24 cellular contexts compared by ENCODE assay signal in genomic region chr4:78207951-78208350, GRCh38.
"Had no signal": no experiment of that assay in that cellular context is flagged by ENCODE, and none has a peak within 500 bp of the region (broad histone marks: within the 10 kb centered on the region; RNA-seq: fewer than 3 reads in every experiment).

No MANE protein-coding gene starts in this region.

- H3K36me3 ChIP-seq: gastrocnemius medialis, left ventricle myocardium inferior, ovary, upper lobe of left lung had no signal

- H3K9me3 Mint-ChIP-seq: activated naive CD4-positive, alpha-beta T cell treated with anti-CD3 and anti-CD28 coated beads, Interleukin-2, amount 50 U/mL, for 72 hours; activated T-cell treated with anti-CD3 and anti-CD28 coated beads, Interleukin-2, amount 50 U/mL, for 72 hours; central memory CD8-positive, alpha-beta T cell; stimulated activated memory B cell treated with anti-CD40 and anti-IgM and Interleukin-4, amounts not matched to agents 10 μg/mL and 1 μg/mL and 100 μg/mL, for 72 hours; stimulated activated naive CD8-positive, alpha-beta T cell treated with anti-CD3 and anti-CD28 coated beads, Interleukin-15, amount 100 ng/mL, for 72 hours; T-helper 2 cell treated with Interferon-gamma antibody and Interleukin-4, amounts not matched to agents 5 μg/mL and 100 μg/mL, for 36 hours had no signal

- ATAC-seq: activated naive CD4-positive, alpha-beta T cell treated with anti-CD3 and anti-CD28 coated beads, Interleukin-2, amount 50 U/mL, for 72 hours; activated T-cell treated with anti-CD3 and anti-CD28 coated beads, Interleukin-2, amount 50 U/mL, for 72 hours; gastrocnemius medialis; psoas muscle; stimulated activated memory B cell treated with anti-CD40 and anti-IgM and Interleukin-4, amounts not matched to agents 10 μg/mL and 1 μg/mL and 100 μg/mL, for 72 hours; stimulated activated naive CD8-positive, alpha-beta T cell treated with anti-CD3 and anti-CD28 coated beads, Interleukin-15, amount 100 ng/mL, for 72 hours had no signal

- H3K9me3 ChIP-seq: gastrocnemius medialis, left ventricle myocardium inferior, ovary, psoas muscle, upper lobe of left lung had no signal

- H3K36me3 Mint-ChIP-seq: activated naive CD4-positive, alpha-beta T cell treated with anti-CD3 and anti-CD28 coated beads, Interleukin-2, amount 50 U/mL, for 72 hours; stimulated activated memory B cell treated with anti-CD40 and anti-IgM and Interleukin-4, amounts not matched to agents 10 μg/mL and 1 μg/mL and 100 μg/mL, for 72 hours had no signal

- H3K4me1 ChIP-seq: gastrocnemius medialis, left ventricle myocardium inferior, psoas muscle, upper lobe of left lung had no signal

- H3K4me3 Mint-ChIP-seq: activated T-cell treated with anti-CD3 and anti-CD28 coated beads, Interleukin-2, amount 50 U/mL, for 72 hours; central memory CD8-positive, alpha-beta T cell; stimulated activated memory B cell treated with anti-CD40 and anti-IgM and Interleukin-4, amounts not matched to agents 10 μg/mL and 1 μg/mL and 100 μg/mL, for 72 hours; stimulated activated naive CD8-positive, alpha-beta T cell treated with anti-CD3 and anti-CD28 coated beads, Interleukin-15, amount 100 ng/mL, for 72 hours; T-helper 2 cell treated with Interferon-gamma antibody and Interleukin-4, amounts not matched to agents 5 μg/mL and 100 μg/mL, for 36 hours had no signal

- H3K27ac ChIP-seq: gastrocnemius medialis, left ventricle myocardium inferior, ovary, psoas muscle, upper lobe of left lung had no signal

- H3K27me3 ChIP-seq: gastrocnemius medialis, ovary, upper lobe of left lung had no signal

- H3K4me2 ChIP-seq: smooth muscle cell had no signal

- H3K4me3 ChIP-seq: gastrocnemius medialis, left ventricle myocardium inferior, lung, ovary, psoas muscle, smooth muscle cell, upper lobe of left lung had no signal

- H3K27me3 Mint-ChIP-seq: stimulated activated memory B cell treated with anti-CD40 and anti-IgM and Interleukin-4, amounts not matched to agents 10 μg/mL and 1 μg/mL and 100 μg/mL, for 72 hours had no signal

- H3K27ac Mint-ChIP-seq: activated naive CD4-positive, alpha-beta T cell treated with anti-CD3 and anti-CD28 coated beads, Interleukin-2, amount 50 U/mL, for 72 hours; activated T-cell treated with anti-CD3 and anti-CD28 coated beads, Interleukin-2, amount 50 U/mL, for 72 hours; stimulated activated memory B cell treated with anti-CD40 and anti-IgM and Interleukin-4, amounts not matched to agents 10 μg/mL and 1 μg/mL and 100 μg/mL, for 72 hours; stimulated activated naive CD8-positive, alpha-beta T cell treated with anti-CD3 and anti-CD28 coated beads, Interleukin-15, amount 100 ng/mL, for 72 hours; T-helper 2 cell treated with Interferon-gamma antibody and Interleukin-4, amounts not matched to agents 5 μg/mL and 100 μg/mL, for 36 hours had no signal

- DNase-seq: activated CD4-positive, alpha-beta T cell treated with anti-CD3 and anti-CD28 coated beads for 4 hours; activated CD4-positive, alpha-beta T cell treated with anti-CD3 and anti-CD28 coated beads, Interleukin-2, amount 50 U/mL, for 4 hours; activated naive CD4-positive, alpha-beta T cell; activated T-cell treated with anti-CD3 and anti-CD28 coated beads for 4 hours; activated T-cell treated with anti-CD3 and anti-CD28 coated beads, Interleukin-2, amount 50 U/mL, for 72 hours; effector memory CD4-positive, alpha-beta T cell; erythroblast; gastrocnemius medialis; glutamatergic neuron; left ventricle myocardium inferior; ovary; psoas muscle; stimulated activated CD4-positive, alpha-beta T cell treated with anti-CD3 and anti-CD28 coated beads, Interleukin-1b, Interleukin-23, amount 100 ng/mL, for 48 hours; stimulated activated CD4-positive, alpha-beta T cell treated with anti-CD3 and anti-CD28 coated beads, Interleukin-4, amount 100 ng/mL, for 4 hours; stimulated activated CD8-positive, alpha-beta memory T cell treated with anti-CD3 and anti-CD28 coated beads, Interleukin-4, amount 100 ng/mL, for 48 hours; stimulated activated naive CD8-positive, alpha-beta T cell treated with anti-CD3 and anti-CD28 coated beads, Interleukin-15, amount 100 ng/mL, for 72 hours; substantia nigra; upper lobe of left lung had no signal

- H3K4me1 Mint-ChIP-seq: central memory CD8-positive, alpha-beta T cell; stimulated activated memory B cell treated with anti-CD40 and anti-IgM and Interleukin-4, amounts not matched to agents 10 μg/mL and 1 μg/mL and 100 μg/mL, for 72 hours; stimulated activated naive CD8-positive, alpha-beta T cell treated with anti-CD3 and anti-CD28 coated beads, Interleukin-15, amount 100 ng/mL, for 72 hours had no signal
